In the genomic region with DNA sequence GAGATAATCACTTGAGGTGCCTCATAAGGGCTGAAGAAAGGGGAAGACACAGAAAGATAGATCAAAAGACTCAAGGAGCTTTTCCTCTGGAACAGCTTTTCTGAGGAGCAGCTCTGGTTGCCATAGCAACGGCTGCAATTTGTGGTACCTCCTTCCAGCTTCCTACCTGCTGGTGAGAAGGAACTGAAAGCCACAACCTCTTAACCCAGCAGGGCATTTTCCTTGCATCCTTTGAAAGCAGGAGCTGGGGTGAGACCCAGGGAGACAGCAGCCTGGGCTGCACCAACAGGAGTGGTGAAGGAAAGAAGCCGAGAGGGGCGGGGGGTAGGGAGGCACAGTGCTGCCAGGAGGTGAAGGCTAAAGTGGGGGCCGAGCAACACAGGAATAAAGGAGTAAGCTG, we compare ENCODE assay signal across 16 cellular contexts.
DNase-seq lines count a peak whose midpoint lies in the region; ATAC-seq and TF ChIP-seq lines count a peak whose summit lies in the region.
"Had no signal": no experiment of that assay in that cellular context is flagged by ENCODE, and none has a peak within 500 bp of the region (broad histone marks: within the 10 kb centered on the region; RNA-seq: fewer than 3 reads in every experiment).

No MANE protein-coding gene starts in this region.

- peak overlapping the region; percentile 22 for H3K4me3 ChIP-seq in neural progenitor cell
- H3K4me3 ChIP-seq: Peyer's patch had no signal

- peaks cover 38% of the 10 kb centered on the region for H3K4me1 ChIP-seq in neural progenitor cell
- H3K4me1 ChIP-seq: Peyer's patch had no signal

- H3K27me3 Mint-ChIP-seq in neural progenitor cell (ENCODE audit: insufficient read depth, low read depth), result no peaks in the 10 kb centered on the region
- H3K27me3 Mint-ChIP-seq: stimulated activated naive CD8-positive, alpha-beta T cell treated with anti-CD3 and anti-CD28 coated beads, Interleukin-15, Interleukin-2, amounts not matched to agents 100 ng/mL and 50 ng/mL, for 24 hours had no signal

- peak overlapping the region; percentile 97 for H3K27ac Mint-ChIP-seq in neural progenitor cell
- H3K27ac Mint-ChIP-seq: activated CD4-positive, alpha-beta memory T cell treated with anti-CD3 and anti-CD28 coated beads for 36 hours; activated T-cell treated with anti-CD3 and anti-CD28 coated beads, Interleukin-2, amount 50 U/mL, for 72 hours had no signal

- H3K4me2 ChIP-seq in neural progenitor cell, result peak overlapping the region; percentile 73

- peaks cover 8% of the 10 kb centered on the region for H3K9me3 Mint-ChIP-seq in neural progenitor cell
- H3K9me3 Mint-ChIP-seq: activated CD4-positive, alpha-beta memory T cell treated with anti-CD3 and anti-CD28 coated beads for 36 hours; activated T-cell treated with anti-CD3 and anti-CD28 coated beads, Interleukin-2, amount 50 U/mL, for 72 hours; central memory CD8-positive, alpha-beta T cell; stimulated activated naive CD8-positive, alpha-beta T cell treated with anti-CD3 and anti-CD28 coated beads, Interleukin-15, Interleukin-2, amounts not matched to agents 100 ng/mL and 50 ng/mL, for 24 hours had no signal

- no peaks in the 10 kb centered on the region for H3K36me3 Mint-ChIP-seq in neural progenitor cell
- H3K36me3 Mint-ChIP-seq: activated CD4-positive, alpha-beta memory T cell treated with anti-CD3 and anti-CD28 coated beads for 36 hours had no signal

- no peaks in the 10 kb centered on the region for H3K27me3 ChIP-seq in neural progenitor cell
- H3K27me3 ChIP-seq: Peyer's patch had no signal

- H3K79me2 ChIP-seq in neural progenitor cell (ENCODE audit: low read depth), result no peaks in the 10 kb centered on the region

- H2AFZ ChIP-seq in neural progenitor cell (replicated peaks), result no peak overlapping the region

- peaks cover 28% of the 10 kb centered on the region for H3F3A ChIP-seq in neural progenitor cell (ENCODE audit: low read depth)

- H3K4me3 Mint-ChIP-seq in neural progenitor cell, result peak overlapping the region; percentile 66
- H3K4me3 Mint-ChIP-seq: activated CD4-positive, alpha-beta memory T cell treated with anti-CD3 and anti-CD28 coated beads for 36 hours; activated T-cell treated with anti-CD3 and anti-CD28 coated beads, Interleukin-2, amount 50 U/mL, for 72 hours; central memory CD8-positive, alpha-beta T cell; stimulated activated naive CD8-positive, alpha-beta T cell treated with anti-CD3 and anti-CD28 coated beads, Interleukin-15, Interleukin-2, amounts not matched to agents 100 ng/mL and 50 ng/mL, for 24 hours had no signal

- H3K36me3 ChIP-seq in neural progenitor cell, result no peaks in the 10 kb centered on the region
- H3K36me3 ChIP-seq: Peyer's patch had no signal

- DNase-seq in DMS53 (lab: John Stamatoyannopoulos, UW) (peak; percentile 33), DMS53 treated with DMSO at 0.1 percent for 48 hours (lab: John Stamatoyannopoulos, UW; ENCODE audit: unreplicated experiment) (no peak), NCI-H524 (lab: John Stamatoyannopoulos, UW) (peak; percentile 67 to 89), ecto neural progenitor cell (ENCODE audit: low spot score) (peak; percentile 78), neural progenitor cell (ENCODE audit: low spot score) (peak; percentile 92), T-helper 1 cell (no peak)
- DNase-seq: 8988T; activated CD4-positive, alpha-beta memory T cell treated with anti-CD3 and anti-CD28 coated beads for 36 hours; activated T-cell treated with anti-CD3 and anti-CD28 coated beads, Interleukin-2, amount 50 U/mL, for 72 hours; KG1; NCI-H1694; Peyer's patch had no signal

- peaks cover 40% of the 10 kb centered on the region for H3K4me1 Mint-ChIP-seq in neural progenitor cell
- H3K4me1 Mint-ChIP-seq: central memory CD8-positive, alpha-beta T cell had no signal

- peak overlapping the region; percentile 88 for H3K27ac ChIP-seq in neural progenitor cell
- H3K27ac ChIP-seq: Peyer's patch had no signal

- no peaks in the 10 kb centered on the region for H4K20me1 ChIP-seq in neural progenitor cell (ENCODE audit: low read depth)

- no peaks in the 10 kb centered on the region for H3K9me3 ChIP-seq in neural progenitor cell (ENCODE audit: low read depth)
- H3K9me3 ChIP-seq: Peyer's patch had no signal

- ATAC-seq in HG03521 (IDR thresholded peaks at IDR 0.05; ENCODE audit: unreplicated experiment) (no peak), GM21723 (IDR thresholded peaks at IDR 0.05; ENCODE audit: unreplicated experiment) (no peak)
- ATAC-seq: activated T-cell treated with anti-CD3 and anti-CD28 coated beads, Interleukin-2, amount 50 U/mL, for 72 hours had no signal

- H3K9ac ChIP-seq in neural progenitor cell, result no peak overlapping the region

- no peak for TF ChIP-seq CTCF in neural progenitor cell (IDR thresholded peaks at IDR 0.05)

Comparison
In these comparisons a context has a peak if more than half of its experiments do, and no peak if none do; other contexts are left out.
1. DNase-seq: peak in DMS53 (single experiment), NCI-H524 (2 of 2), ecto neural progenitor cell (single experiment) and neural progenitor cell (single experiment); none in DMS53 treated with DMSO at 0.1 percent for 48 hours (single experiment) and T-helper 1 cell (0 of 5).